Comparison of ENCODE assay signal across 20 cellular contexts in the genomic region with DNA sequence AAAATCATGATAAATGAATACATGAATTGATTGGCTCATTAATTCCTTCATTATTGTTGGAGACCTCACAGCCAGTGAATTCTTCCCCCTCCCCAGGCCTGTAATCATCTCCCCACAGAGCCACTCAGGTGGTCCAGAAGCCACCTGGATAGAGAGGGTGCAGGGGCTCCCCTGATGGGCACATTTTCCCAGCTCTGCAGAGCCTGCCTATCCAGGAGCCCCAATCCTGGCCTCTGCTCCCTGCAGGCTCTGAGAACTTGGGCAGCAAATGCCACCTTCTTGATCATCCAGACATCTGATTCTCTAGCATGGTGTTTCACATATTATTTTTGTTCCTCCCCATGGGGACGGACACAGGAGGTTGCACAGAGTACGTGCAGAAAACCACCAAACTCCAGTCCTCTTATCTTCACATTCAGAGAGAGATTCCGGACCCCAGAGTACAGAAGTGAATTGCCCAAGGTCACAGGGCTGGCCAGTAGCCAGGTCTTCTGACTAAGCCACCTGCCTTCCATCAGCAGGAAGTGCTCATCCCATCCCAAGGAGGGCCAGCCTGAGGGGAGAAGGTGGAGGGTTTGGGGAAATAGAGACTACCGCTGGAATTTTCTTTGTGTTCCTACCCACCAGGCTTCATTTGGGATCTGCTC.
"Had no signal": no experiment of that assay in that cellular context is flagged by ENCODE, and none has a peak within 500 bp of the region (broad histone marks: within the 10 kb centered on the region; RNA-seq: fewer than 3 reads in every experiment).

No MANE protein-coding gene starts in this region.

- DNase-seq: activated B cell treated with CpG ODN at 0.5 μM for 24 hours; activated CD4-positive, alpha-beta T cell treated with anti-CD3 and anti-CD28 coated beads for 48 hours; activated CD8-positive, alpha-beta memory T cell treated with anti-CD3 and anti-CD28 coated beads, Interleukin-2, amount 50 U/mL, for 4 hours; activated CD8-positive, alpha-beta T cell treated with anti-CD3 and anti-CD28 coated beads, Interleukin-2, amount 10 ng/mL, durations not matched to agents 7 days and 5 days; activated effector memory CD4-positive, alpha-beta T cell treated with anti-CD3 and anti-CD28 coated beads, Interleukin-2, amount 50 U/mL, for 16 hours; activated T-cell treated with anti-CD3 and anti-CD28 coated beads, Interleukin-2, amount 50 U/mL, for 48 hours; caudate nucleus; foreskin fibroblast; hypothalamus; kidney; left lung; mammary epithelial cell; naive B cell; stimulated activated CD4-positive, alpha-beta T cell treated with anti-CD3 and anti-CD28 coated beads, Interleukin-2, amount 100 ng/mL, for 48 hours; thyroid gland had no signal

- H3K36me3 ChIP-seq: left lung, neutrophil, thyroid gland had no signal

- H3K36me3 Mint-ChIP-seq: activated naive CD4-positive, alpha-beta T cell treated with anti-CD3 and anti-CD28 coated beads, Interleukin-2, amount 50 U/mL, for 72 hours; naive B cell; stimulated activated memory B cell treated with anti-CD40 and anti-IgM and Interleukin-4, amounts not matched to agents 10 μg/mL and 1 μg/mL and 100 μg/mL, for 72 hours had no signal

- H3K27ac ChIP-seq: left lung, neutrophil, parathyroid adenoma, thyroid gland had no signal

- FAIRE-seq: colon, kidney had no signal

- H3K4me3 ChIP-seq: left lung, thyroid gland had no signal

- H3K4me3 Mint-ChIP-seq: activated B cell treated with CpG ODN at 0.5 μM for 24 hours; activated CD8-positive, alpha-beta T cell treated with anti-CD3 and anti-CD28 coated beads, Interleukin-2, amount 10 ng/mL, durations not matched to agents 7 days and 5 days; naive B cell; stimulated activated memory B cell treated with anti-CD40 and anti-IgM and Interleukin-4, amounts not matched to agents 10 μg/mL and 1 μg/mL and 100 μg/mL, for 72 hours had no signal

- H3K9me3 ChIP-seq: left lung, neutrophil, thyroid gland had no signal

- H3K4me1 Mint-ChIP-seq: activated B cell treated with CpG ODN at 0.5 μM for 24 hours, naive B cell had no signal

- H3K27ac Mint-ChIP-seq: activated B cell treated with CpG ODN at 0.5 μM for 24 hours; activated CD8-positive, alpha-beta T cell treated with anti-CD3 and anti-CD28 coated beads, Interleukin-2, amount 10 ng/mL, durations not matched to agents 7 days and 5 days; activated naive CD4-positive, alpha-beta T cell treated with anti-CD3 and anti-CD28 coated beads, Interleukin-2, amount 50 U/mL, for 72 hours; stimulated activated memory B cell treated with anti-CD40 and anti-IgM and Interleukin-4, amounts not matched to agents 10 μg/mL and 1 μg/mL and 100 μg/mL, for 72 hours had no signal

- H3K27me3 ChIP-seq: neutrophil, thyroid gland had no signal

- H3K9me3 Mint-ChIP-seq: activated B cell treated with CpG ODN at 0.5 μM for 24 hours; activated naive CD4-positive, alpha-beta T cell treated with anti-CD3 and anti-CD28 coated beads, Interleukin-2, amount 50 U/mL, for 72 hours; naive B cell; stimulated activated memory B cell treated with anti-CD40 and anti-IgM and Interleukin-4, amounts not matched to agents 10 μg/mL and 1 μg/mL and 100 μg/mL, for 72 hours had no signal

- H3K4me1 ChIP-seq: left lung, thyroid gland had no signal
